1 cellular context compared by ENCODE assay signal in genomic region chr10:121683803-121684202, GRCh38.
TF ChIP-seq lines count a peak whose summit lies in the region.

No MANE protein-coding gene starts in this region.

TF ChIP-seq in GM23338, 12 proteins besides CTCF, POLR2A, EP300 and RAD21 (continued from another document):
- TF ChIP-seq REST (IDR thresholded peaks at IDR 0.05; ENCODE audit: unreplicated experiment): no peak
